In genomic region chr1:101109791-101110190, GRCh38 we compare ENCODE assay signal across 10 cellular contexts.
"Had no signal": no experiment of that assay in that cellular context is flagged by ENCODE, and none has a peak within 500 bp of the region (broad histone marks: within the 10 kb centered on the region; RNA-seq: fewer than 3 reads in every experiment).

No MANE protein-coding gene starts in this region.

- FAIRE-seq: pancreas, TTC549 had no signal

- ATAC-seq: activated T-cell treated with anti-CD3 and anti-CD28 coated beads, Interleukin-2, amount 50 U/mL, for 4 hours; left ventricle myocardium superior; pancreas had no signal

- H3K9me3 Mint-ChIP-seq: activated T-cell treated with anti-CD3 and anti-CD28 coated beads, Interleukin-2, amount 50 U/mL, for 4 hours had no signal

- H3K4me3 Mint-ChIP-seq: activated T-cell treated with anti-CD3 and anti-CD28 coated beads, Interleukin-2, amount 50 U/mL, for 4 hours had no signal

- DNase-seq: activated CD4-positive, alpha-beta T cell treated with anti-CD3 and anti-CD28 coated beads, Interleukin-2, amount 50 U/mL, for 4 hours; activated CD4-positive, CD25-positive, alpha-beta regulatory T cell; activated naive CD4-positive, alpha-beta T cell; activated T-cell treated with anti-CD3 and anti-CD28 coated beads, Interleukin-2, amount 50 U/mL, for 4 hours; brain microvascular endothelial cell; left ventricle myocardium superior; pancreas; stimulated activated CD4-positive, alpha-beta T cell treated with anti-CD3 and anti-CD28 coated beads, Interleukin-4, amount 100 ng/mL, for 1 hour; stimulated activated CD8-positive, alpha-beta memory T cell treated with anti-CD3 and anti-CD28 coated beads, Interleukin-4, amount 100 ng/mL, for 48 hours had no signal
